Comparison of ENCODE assay signal across 1 cellular context in the genomic region with DNA sequence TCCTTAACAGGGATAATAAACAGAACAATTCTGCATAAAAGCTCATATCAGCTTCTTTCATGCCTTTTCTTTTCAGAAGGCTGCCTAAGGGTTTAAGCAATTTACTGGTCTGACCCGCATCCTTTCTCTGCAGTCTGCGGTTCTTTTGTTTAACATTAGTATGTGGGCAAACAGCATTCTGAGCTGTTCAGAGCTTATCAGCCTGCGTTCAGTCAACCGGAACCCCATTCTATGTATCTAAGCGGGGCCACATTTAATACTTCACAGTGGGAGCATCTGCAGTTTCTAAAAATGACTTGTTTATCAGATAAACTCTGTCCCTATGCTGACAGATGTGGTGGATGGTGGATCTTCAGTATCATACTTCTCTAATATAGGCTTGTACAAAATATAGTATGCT.
TF ChIP-seq lines count a peak whose summit lies in the region.

No MANE protein-coding gene starts in this region.

TF ChIP-seq in H1, 55 proteins besides CTCF, POLR2A, EP300 and RAD21 (continued from another document):
- TF ChIP-seq, protein P1, sequence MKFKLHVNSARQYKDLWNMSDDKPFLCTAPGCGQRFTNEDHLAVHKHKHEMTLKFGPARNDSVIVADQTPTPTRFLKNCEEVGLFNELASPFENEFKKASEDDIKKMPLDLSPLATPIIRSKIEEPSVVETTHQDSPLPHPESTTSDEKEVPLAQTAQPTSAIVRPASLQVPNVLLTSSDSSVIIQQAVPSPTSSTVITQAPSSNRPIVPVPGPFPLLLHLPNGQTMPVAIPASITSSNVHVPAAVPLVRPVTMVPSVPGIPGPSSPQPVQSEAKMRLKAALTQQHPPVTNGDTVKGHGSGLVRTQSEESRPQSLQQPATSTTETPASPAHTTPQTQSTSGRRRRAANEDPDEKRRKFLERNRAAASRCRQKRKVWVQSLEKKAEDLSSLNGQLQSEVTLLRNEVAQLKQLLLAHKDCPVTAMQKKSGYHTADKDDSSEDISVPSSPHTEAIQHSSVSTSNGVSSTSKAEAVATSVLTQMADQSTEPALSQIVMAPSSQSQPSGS (IDR thresholded peaks at IDR 0.05; ENCODE audit: low read length): no peak
- no peak for TF ChIP-seq CREB1 (IDR thresholded peaks at IDR 0.05)
- no peak for TF ChIP-seq GABPA (IDR thresholded peaks at IDR 0.05; ENCODE audit: borderline replicate concordance, insufficient read depth, low read length)
